ENCODE assay signal across 8 cellular contexts in genomic region chr1:32753532-32754281, GRCh38. TPM values are rescaled to one million over a fixed set of nuclear protein-coding genes. Genes with fewer than 3 reads are reported as not detected.
DNase-seq lines count a peak whose midpoint lies in the region; ATAC-seq, FAIRE-seq and TF ChIP-seq lines count a peak whose summit lies in the region.

No MANE protein-coding gene starts in this region.

- peaks cover 56% of the 10 kb centered on the region for H3F3A ChIP-seq in PC-9 (ENCODE audit: insufficient read depth, low read depth)

- H4K20me1 ChIP-seq in PC-9 (ENCODE audit: insufficient read depth), result peaks cover under 1% of the 10 kb centered on the region; the same call in 1 of the 2 replicates
- H4K20me1 ChIP-seq in fibroblast of lung (ENCODE audit: control insufficient read depth, extremely low read depth, insufficient read depth, low read length), result no peaks in the 10 kb centered on the region

- no peak for FAIRE-seq in RCC 7860 (lab: Jason Lieb, UNC)

- no peak overlapping the region for H3K27ac Mint-ChIP-seq in natural killer cell treated with Interleukin-12 subunit alpha and Interleukin-12 subunit beta and Interleukin-15 and Interleukin-18, amount 100 ng/mL, for 72 hours
- H3K27ac Mint-ChIP-seq in stimulated activated naive CD8-positive, alpha-beta T cell treated with anti-CD3 and anti-CD28 coated beads, Interleukin-15, Interleukin-2, amounts not matched to agents 100 ng/mL and 50 ng/mL, for 24 hours, result no peak overlapping the region

- POLR2A ChIA-PET in PC-9 (lab: Charles Lee; ENCODE audit: unreplicated experiment), result interaction anchor here (0.6 to 0.7 kb wide), 2 partner anchors 22 to 462 kb away, joined by 5 to 9 read pairs; partner anchors contain the start of gene HDAC1

- H3K4me1 ChIP-seq in PC-9 (replicated peaks; ENCODE audit: insufficient read depth) (peaks cover 48% of the 10 kb centered on the region), fibroblast of lung (ENCODE audit: control insufficient read depth, extremely low read depth, insufficient read depth, low read length) (peaks cover 10% of the 10 kb centered on the region)

- no TSS peak for BruUV-seq in PC-9 (replicated peaks; lab: Mats Ljungman, UMichigan)

- H3K4me3 ChIP-seq in PC-9 (peak overlapping the region; percentile 96), fibroblast of lung (replicated peaks in 1 of 4; ENCODE audit: control extremely low read depth in 1 of 4, insufficient read depth in 1 of 4, low read depth in 3 of 4, low read length in 4 of 4) (peak overlapping the region; percentile 48 to 65 (median 58))

- CTCF ChIA-PET in PC-9 (lab: Charles Lee), result interaction anchor here (0.5 to 1.0 kb wide), 2 partner anchors 20 to 233 kb away, joined by 6 to 23 read pairs; no protein-coding TSS in a partner anchor

- H2AFZ ChIP-seq in PC-9, result no peak overlapping the region
- peak overlapping the region; percentile 79 for H2AFZ ChIP-seq in fibroblast of lung (ENCODE audit: low read length)

- no peaks in the 10 kb centered on the region for H3K36me3 Mint-ChIP-seq in natural killer cell treated with Interleukin-12 subunit alpha and Interleukin-12 subunit beta and Interleukin-15 and Interleukin-18, amount 100 ng/mL, for 72 hours
- no peaks in the 10 kb centered on the region for H3K36me3 Mint-ChIP-seq in stimulated activated naive CD8-positive, alpha-beta T cell treated with anti-CD3 and anti-CD28 coated beads, Interleukin-15, Interleukin-2, amounts not matched to agents 100 ng/mL and 50 ng/mL, for 24 hours (ENCODE audit: low read depth)

- H3K9ac ChIP-seq in fibroblast of lung (ENCODE audit: insufficient read depth, low read length), result peak overlapping the region; percentile 44

- H3K27ac ChIP-seq in PC-9 (peak overlapping the region; percentile 68), fibroblast of lung (ENCODE audit: insufficient read depth, low read length) (no peak overlapping the region)

- no peaks in the 10 kb centered on the region for H3K9me3 ChIP-seq in PC-9 (ENCODE audit: insufficient read depth, low read depth)
- H3K9me3 ChIP-seq in fibroblast of lung (ENCODE audit: control insufficient read depth, insufficient read depth, low read depth, low read length), result no peaks in the 10 kb centered on the region

- peak; percentile 81 for ATAC-seq in HG03045 (IDR thresholded peaks at IDR 0.05; ENCODE audit: unreplicated experiment)
- ATAC-seq in natural killer cell treated with Interleukin-12 subunit alpha and Interleukin-12 subunit beta and Interleukin-15 and Interleukin-18, amount 100 ng/mL, for 72 hours, result peak; percentile 95 to 96

- H3K4me3 Mint-ChIP-seq in natural killer cell treated with Interleukin-12 subunit alpha and Interleukin-12 subunit beta and Interleukin-15 and Interleukin-18, amount 100 ng/mL, for 72 hours, result peak overlapping the region; percentile 78
- peak overlapping the region; percentile 74 for H3K4me3 Mint-ChIP-seq in stimulated activated naive CD8-positive, alpha-beta T cell treated with anti-CD3 and anti-CD28 coated beads, Interleukin-15, Interleukin-2, amounts not matched to agents 100 ng/mL and 50 ng/mL, for 24 hours

- H3K79me2 ChIP-seq in PC-9 (ENCODE audit: low read depth) (peaks cover 86% of the 10 kb centered on the region), fibroblast of lung (ENCODE audit: control insufficient read depth, insufficient read depth, low read length) (no peaks in the 10 kb centered on the region)

- H3K27me3 ChIP-seq in PC-9 (ENCODE audit: insufficient read depth, low read depth), result no peaks in the 10 kb centered on the region
- peaks cover 6% of the 10 kb centered on the region for H3K27me3 ChIP-seq in fibroblast of lung (ENCODE audit: control insufficient read depth, insufficient read depth, low read length)

- DNase-seq in ELR (ENCODE audit: low read depth) (peak; percentile 73), PC-9 (peak; percentile 77 to 89), fibroblast of lung (ENCODE audit: low read depth in 2 of 2) (peak in 1 of 2 donors; percentile 62), RCC 7860 (ENCODE audit: low spot score) (no peak)
- DNase-seq in activated T-helper 1 cell treated with anti-CD3 and anti-CD28 coated beads, Interleukin-2, amount 50 U/mL, for 16 hours (ENCODE audit: low read depth in 1 of 2, low spot score in 1 of 2), result peak; percentile 35 to 62
- DNase-seq in natural killer cell treated with Interleukin-12 subunit alpha and Interleukin-12 subunit beta and Interleukin-15 and Interleukin-18, amount 100 ng/mL, for 72 hours (ENCODE audit: low spot score), result peak; percentile 79

- H3K36me3 ChIP-seq in PC-9 (ENCODE audit: low read depth) (peaks cover 6% of the 10 kb centered on the region), fibroblast of lung (ENCODE audit: control insufficient read depth, insufficient read depth, low read length) (no peaks in the 10 kb centered on the region)

- no peaks in the 10 kb centered on the region for H3K9me3 Mint-ChIP-seq in natural killer cell treated with Interleukin-12 subunit alpha and Interleukin-12 subunit beta and Interleukin-15 and Interleukin-18, amount 100 ng/mL, for 72 hours
- no peaks in the 10 kb centered on the region for H3K9me3 Mint-ChIP-seq in stimulated activated naive CD8-positive, alpha-beta T cell treated with anti-CD3 and anti-CD28 coated beads, Interleukin-15, Interleukin-2, amounts not matched to agents 100 ng/mL and 50 ng/mL, for 24 hours

- H3K9me2 ChIP-seq in PC-9 (ENCODE audit: insufficient read depth), result no peaks in the 10 kb centered on the region

- no peak for TF ChIP-seq CTCF in PC-9 (conservative IDR thresholded peaks at IDR 0.05)
- TF ChIP-seq CTCF in fibroblast of lung (conservative IDR thresholded peaks at IDR 0.05 in 1 of 2, IDR thresholded peaks at IDR 0.05 in 1 of 2; ENCODE audit: low read depth in 1 of 2, low read length in 2 of 2), result no peak

- intact Hi-C loops in PC-9 (cut with micrococcal nuclease; ENCODE audit: unreplicated experiment), result no loop called here

- H3K4me2 ChIP-seq in PC-9 (peak overlapping the region; percentile 95), fibroblast of lung (ENCODE audit: extremely low read depth, insufficient read depth, low read length) (peak overlapping the region; percentile 99)

- H3K4me1 Mint-ChIP-seq in natural killer cell treated with Interleukin-12 subunit alpha and Interleukin-12 subunit beta and Interleukin-15 and Interleukin-18, amount 100 ng/mL, for 72 hours (ENCODE audit: low read depth in 2 of 2), result peaks cover 16 to 19% of the 10 kb centered on the region in 2 donors
- H3K4me1 Mint-ChIP-seq in stimulated activated naive CD8-positive, alpha-beta T cell treated with anti-CD3 and anti-CD28 coated beads, Interleukin-15, Interleukin-2, amounts not matched to agents 100 ng/mL and 50 ng/mL, for 24 hours (ENCODE audit: low read depth), result peaks cover 9% of the 10 kb centered on the region

- peaks cover 9 to 14% of the 10 kb centered on the region in 2 donors for H3K27me3 Mint-ChIP-seq in natural killer cell treated with Interleukin-12 subunit alpha and Interleukin-12 subunit beta and Interleukin-15 and Interleukin-18, amount 100 ng/mL, for 72 hours
- peaks cover 9% of the 10 kb centered on the region for H3K27me3 Mint-ChIP-seq in stimulated activated naive CD8-positive, alpha-beta T cell treated with anti-CD3 and anti-CD28 coated beads, Interleukin-15, Interleukin-2, amounts not matched to agents 100 ng/mL and 50 ng/mL, for 24 hours

RNA-seq across cellular contexts. Expression of gene SYNC, which starts 51.1 kb away (rescaled TPM):
- total RNA-seq in PC-9 (2021) (2.1 and 2.8 TPM in 2 replicates), fibroblast of lung (43.7 and 58.1 TPM in 2 replicates)
- 31.5 and 50.9 TPM in 2 replicates for polyA plus RNA-seq in fibroblast of lung
- 24.4 and 34.5 TPM in 2 replicates for polyA plus RNA-seq in fibroblast of lung (2012)
- polyA minus RNA-seq in fibroblast of lung (ENCODE audit: low replicate concordance), result 8.8 and 12.8 TPM in 2 replicates
- total RNA-seq in natural killer cell treated with Interleukin-12 subunit alpha and Interleukin-12 subunit beta and Interleukin-15 and Interleukin-18, amount 100 ng/mL, for 72 hours, result not detected

Comparison
In these comparisons a context has a peak if more than half of its experiments do, and no peak if none do; other contexts are left out.
1. RNA of gene SYNC, which starts 51.1 kb away (total RNA-seq): 43.7 to 58.1 TPM in fibroblast of lung; 2.1 to 2.8 TPM in PC-9 and not detected in natural killer cell treated with Interleukin-12 subunit alpha and Interleukin-12 subunit beta and Interleukin-15 and Interleukin-18, amount 100 ng/mL, for 72 hours; every median in the first group is over 10 times any median in the second.